8 cellular contexts compared by ENCODE assay signal in genomic region chr9:34675048-34675714, GRCh38. TPM values are rescaled to one million over a fixed set of nuclear protein-coding genes. Genes with fewer than 3 reads are reported as not detected.
DNase-seq lines count a peak whose midpoint lies in the region; ATAC-seq and TF ChIP-seq lines count a peak whose summit lies in the region.

No MANE protein-coding gene starts in this region.

- H3K79me2 ChIP-seq in parathyroid adenoma = no peaks in the 10 kb centered on the region

- H3K9me3 ChIP-seq in Caco-2 = no peaks in the 10 kb centered on the region; the same call in 1 of the 2 replicates
- no peaks in the 10 kb centered on the region for H3K9me3 ChIP-seq in parathyroid adenoma (ENCODE audit: control insufficient read depth, low read length)

- H3K27ac Mint-ChIP-seq in Caco-2 (ENCODE audit: unreplicated experiment) = no peak overlapping the region

- H3K9me3 Mint-ChIP-seq in Caco-2 (ENCODE audit: unreplicated experiment) = no peaks in the 10 kb centered on the region

- POLR2A ChIA-PET in Caco-2 (lab: Charles Lee) = no interaction called here

- H3K27me3 ChIP-seq in Caco-2 (replicated peaks; ENCODE audit: control insufficient read depth, insufficient read depth, low read length) (no peaks in the 10 kb centered on the region), parathyroid adenoma (ENCODE audit: control insufficient read depth, insufficient read depth, low read length) (no peaks in the 10 kb centered on the region)

- no peak overlapping the region for H3K27ac ChIP-seq in parathyroid adenoma

- BruUV-seq in Caco-2 (replicated peaks; lab: Mats Ljungman, UMichigan) = no TSS peak

- intact Hi-C loops in Caco-2 (cut with micrococcal nuclease; ENCODE audit: unreplicated experiment) = loop anchor here (1.0 kb wide), 1 partner anchor 27 kb away; no protein-coding TSS in a partner anchor

- H3K4me3 ChIP-seq in Caco-2 (ENCODE audit: low read depth, low read length) (no peak overlapping the region), HFF-Myc (replicated peaks; ENCODE audit: low read depth, low read length) (no peak overlapping the region), parathyroid adenoma (ENCODE audit: low read depth, low read length) (no peak overlapping the region)

- no peaks in the 10 kb centered on the region for H3K27me3 Mint-ChIP-seq in Caco-2 (ENCODE audit: insufficient read depth, unreplicated experiment)

- no peak overlapping the region for H3K9ac ChIP-seq in parathyroid adenoma

- no peaks in the 10 kb centered on the region for H3K36me3 ChIP-seq in Caco-2 (ENCODE audit: control insufficient read depth, insufficient read depth, low read length)
- no peaks in the 10 kb centered on the region for H3K36me3 ChIP-seq in parathyroid adenoma (ENCODE audit: control insufficient read depth, insufficient read depth, low read length)

- TF ChIP-seq CTCF in Caco-2 (IDR thresholded peaks at IDR 0.05; ENCODE audit: insufficient read depth in 1 of 2, low read depth in 1 of 2, low read length in 1 of 2, severe bottlenecking in 1 of 2, unreplicated experiment in 1 of 2) (peak; percentile 92 to 99), HFF-Myc (IDR thresholded peaks at IDR 0.05; ENCODE audit: low read depth, low read length, missing control alignments) (peak; percentile 97), parathyroid adenoma (IDR thresholded peaks at IDR 0.05) (peak; percentile 26)

- H3K4me3 Mint-ChIP-seq in Caco-2 (ENCODE audit: unreplicated experiment) = no peak overlapping the region

- H3K4me1 ChIP-seq in Caco-2 (no peaks in the 10 kb centered on the region), parathyroid adenoma (no peaks in the 10 kb centered on the region)

- ATAC-seq in HG02852 (IDR thresholded peaks at IDR 0.05; ENCODE audit: unreplicated experiment) = no peak
- no peak for ATAC-seq in HG02642 (IDR thresholded peaks at IDR 0.05; ENCODE audit: poor library complexity, unreplicated experiment)

- no peak overlapping the region for H3K4me2 ChIP-seq in parathyroid adenoma (ENCODE audit: low read length)

- H3K4me1 Mint-ChIP-seq in Caco-2 (ENCODE audit: low read depth, unreplicated experiment) = no peaks in the 10 kb centered on the region

- no peak overlapping the region for H2AFZ ChIP-seq in parathyroid adenoma

- H3K36me3 Mint-ChIP-seq in Caco-2 (ENCODE audit: insufficient read depth, unreplicated experiment) = no peaks in the 10 kb centered on the region

- CTCF ChIA-PET in Caco-2 (lab: Charles Lee) = interaction anchor here (0.6 to 2.9 kb wide), 4 partner anchors 26 to 1886 kb away, joined by 3 to 25 read pairs (median 5); no protein-coding TSS in a partner anchor

- DNase-seq in Caco-2 = peak; percentile 85 to 88
- DNase-seq in HFF-Myc (ENCODE audit: extremely low read depth, low read depth) = peak; percentile 53
- peak; percentile 50 for DNase-seq in NOMO-1 treated with DMSO at 0.1 percent for 48 hours (lab: John Stamatoyannopoulos, UW; ENCODE audit: unreplicated experiment)
- peak; percentile 46 for DNase-seq in activated T-cell treated with anti-CD3 and anti-CD28 coated beads for 24 hours (ENCODE audit: low read depth)
- peak; percentile 72 for DNase-seq in fibroblast of peridontal ligament (ENCODE audit: extremely low read depth)

RNA-seq across cellular contexts. Expression of gene CCL27, which starts 12.7 kb away (rescaled TPM):
- not detected in 2 replicates for total RNA-seq in Caco-2 (2022)

RNA-seq across cellular contexts. Expression of gene CCL19, which starts 15.9 kb away (rescaled TPM):
- total RNA-seq in Caco-2 (2022) = not detected in 2 replicates

RNA-seq across cellular contexts. Expression of gene IL11RA, which starts 23.2 kb away (rescaled TPM):
- 5.6 and 7.1 TPM in 2 replicates for total RNA-seq in Caco-2 (2022)

RNA-seq across cellular contexts. Expression of gene GALT, which starts 28.7 kb away (rescaled TPM):
- 50.1 and 52.0 TPM in 2 replicates for total RNA-seq in Caco-2 (2022)

RNA-seq across cellular contexts. Expression of gene CCL21, which starts 34.8 kb away (rescaled TPM):
- not detected in 2 replicates for total RNA-seq in Caco-2 (2022)

Comparison
In these comparisons a context has a peak if more than half of its experiments do, and no peak if none do; other contexts are left out.
1. CTCF ChIP-seq: peak in every context shown above with its lines; median percentile 97 in HFF-Myc; 96 in Caco-2; 26 in parathyroid adenoma.